ENCODE assay signal across 8 cellular contexts in genomic region chr7:114924066-114924712, GRCh38. TPM values are rescaled to one million over a fixed set of nuclear protein-coding genes. Genes with fewer than 3 reads are reported as not detected.
DNase-seq lines count a peak whose midpoint lies in the region; ATAC-seq and TF ChIP-seq lines count a peak whose summit lies in the region.

No MANE protein-coding gene starts in this region.

- H3K9ac ChIP-seq in fibroblast of lung (ENCODE audit: insufficient read depth, low read length) = no peak overlapping the region

- peak overlapping the region; percentile 56 to 89 (median 83) for H3K4me3 ChIP-seq in fibroblast of lung (replicated peaks in 1 of 4; ENCODE audit: control extremely low read depth in 1 of 4, insufficient read depth in 1 of 4, low read depth in 3 of 4, low read length in 4 of 4)
- H3K4me3 ChIP-seq in thyroid gland (replicated peaks in 1 of 3) = no peak overlapping the region

- H3K4me1 Mint-ChIP-seq in activated T-cell treated with anti-CD3 and anti-CD28 coated beads, Interleukin-2, amount 50 U/mL, for 4 hours (ENCODE audit: low read depth) = peaks cover 46% of the 10 kb centered on the region

- peak overlapping the region; percentile 36 for H3K4me2 ChIP-seq in fibroblast of lung (ENCODE audit: extremely low read depth, insufficient read depth, low read length)

- peak overlapping the region; percentile 96 for H3K4me3 Mint-ChIP-seq in activated T-cell treated with anti-CD3 and anti-CD28 coated beads, Interleukin-2, amount 50 U/mL, for 4 hours

- peaks cover 6% of the 10 kb centered on the region for H3K4me1 ChIP-seq in fibroblast of lung (ENCODE audit: control insufficient read depth, extremely low read depth, insufficient read depth, low read length)
- H3K4me1 ChIP-seq in thyroid gland = peaks cover 13 to 15% of the 10 kb centered on the region in 2 donors

- H2AFZ ChIP-seq in fibroblast of lung (ENCODE audit: low read length) = no peak overlapping the region

- H3K27me3 ChIP-seq in fibroblast of lung (ENCODE audit: control insufficient read depth, insufficient read depth, low read length) = no peaks in the 10 kb centered on the region
- H3K27me3 ChIP-seq in thyroid gland = no peaks in the 10 kb centered on the region

- ATAC-seq in activated T-cell treated with anti-CD3 and anti-CD28 coated beads, Interleukin-2, amount 50 U/mL, for 4 hours = no peak
- no peak for ATAC-seq in left lobe of liver
- ATAC-seq in HG03097 (IDR thresholded peaks at IDR 0.05; ENCODE audit: low FRiP score, unreplicated experiment) = no peak

- TF ChIP-seq CTCF in fibroblast of lung (conservative IDR thresholded peaks at IDR 0.05 in 1 of 2, IDR thresholded peaks at IDR 0.05 in 1 of 2; ENCODE audit: low read depth in 1 of 2, low read length in 2 of 2) (no peak), thyroid gland (IDR thresholded peaks at IDR 0.05) (no peak)

- H3K27me3 Mint-ChIP-seq in activated T-cell treated with anti-CD3 and anti-CD28 coated beads, Interleukin-2, amount 50 U/mL, for 4 hours (ENCODE audit: low read depth) = no peaks in the 10 kb centered on the region

- no peaks in the 10 kb centered on the region for H3K36me3 ChIP-seq in fibroblast of lung (ENCODE audit: control insufficient read depth, insufficient read depth, low read length)
- H3K36me3 ChIP-seq in thyroid gland = no peaks in the 10 kb centered on the region

- H3K36me3 Mint-ChIP-seq in activated T-cell treated with anti-CD3 and anti-CD28 coated beads, Interleukin-2, amount 50 U/mL, for 4 hours (ENCODE audit: insufficient read depth) = peaks cover 21% of the 10 kb centered on the region

- H4K20me1 ChIP-seq in fibroblast of lung (ENCODE audit: control insufficient read depth, extremely low read depth, insufficient read depth, low read length) = no peaks in the 10 kb centered on the region

- 60 to 65% methylated on average over 4 of the region's 4 CpGs for WGBS in thyroid gland, 2 donors

- H3K27ac ChIP-seq in fibroblast of lung (ENCODE audit: insufficient read depth, low read length) = peak overlapping the region; percentile 76
- H3K27ac ChIP-seq in thyroid gland = peak overlapping the region in 2 of 3 donors; percentile 94 to 97

- H3K9me3 Mint-ChIP-seq in activated T-cell treated with anti-CD3 and anti-CD28 coated beads, Interleukin-2, amount 50 U/mL, for 4 hours = no peaks in the 10 kb centered on the region

- intact Hi-C loops in thyroid gland (cut with DNase I) = no loop called here

- TF ChIP-seq POLR2A in thyroid gland (IDR thresholded peaks at IDR 0.05) = no peak

- H3K9me3 ChIP-seq in fibroblast of lung (ENCODE audit: control insufficient read depth, insufficient read depth, low read depth, low read length) (no peaks in the 10 kb centered on the region), thyroid gland (no peaks in the 10 kb centered on the region)

- H3K79me2 ChIP-seq in fibroblast of lung (ENCODE audit: control insufficient read depth, insufficient read depth, low read length) = peaks cover 52% of the 10 kb centered on the region

- DNase-seq in activated T-cell treated with anti-CD3 and anti-CD28 coated beads, Interleukin-2, amount 50 U/mL, for 4 hours = no peak
- DNase-seq in activated T-cell treated with anti-CD3 and anti-CD28 coated beads, Interleukin-2, amount 50 U/mL, for 48 hours = no peak
- DNase-seq in NCI-H69 (lab: John Stamatoyannopoulos, UW) (peak; percentile 55), fibroblast of lung (ENCODE audit: low read depth in 2 of 2) (no peak), thyroid gland (no peak), left lobe of liver (ENCODE audit: low spot score) (no peak), EL (no peak)

RNA-seq across cellular contexts. Expression of gene MDFIC, which starts 2.3 kb away (rescaled TPM):
- 100 to 1,000 TPM in 1 of 3 donors, 10 to 100 TPM in 2; 84.4 to 119 (median 98.9) TPM for total RNA-seq in activated T-cell treated with anti-CD3 and anti-CD28 coated beads, Interleukin-2, amount 50 U/mL, for 4 hours
- 41.6 and 67.4 TPM in 2 replicates for total RNA-seq in fibroblast of lung
- polyA plus RNA-seq in fibroblast of lung = 38.7 and 46.3 TPM in 2 replicates
- polyA plus RNA-seq in fibroblast of lung (2012) = 39.1 and 50.9 TPM in 2 replicates
- 3.7 and 23.6 TPM in 2 replicates for polyA minus RNA-seq in fibroblast of lung (ENCODE audit: low replicate concordance)
- total RNA-seq in thyroid gland = 10 to 100 TPM; 50.3 to 89.5 (median 58.1) TPM
- 8.0 TPM for total RNA-seq in left lobe of liver

Comparison
In these comparisons a context has a peak if more than half of its experiments do, and no peak if none do; other contexts are left out.
1. H3K4me3 ChIP-seq: peak in fibroblast of lung (4 of 4); none in thyroid gland (0 of 3).